In the genomic region with DNA sequence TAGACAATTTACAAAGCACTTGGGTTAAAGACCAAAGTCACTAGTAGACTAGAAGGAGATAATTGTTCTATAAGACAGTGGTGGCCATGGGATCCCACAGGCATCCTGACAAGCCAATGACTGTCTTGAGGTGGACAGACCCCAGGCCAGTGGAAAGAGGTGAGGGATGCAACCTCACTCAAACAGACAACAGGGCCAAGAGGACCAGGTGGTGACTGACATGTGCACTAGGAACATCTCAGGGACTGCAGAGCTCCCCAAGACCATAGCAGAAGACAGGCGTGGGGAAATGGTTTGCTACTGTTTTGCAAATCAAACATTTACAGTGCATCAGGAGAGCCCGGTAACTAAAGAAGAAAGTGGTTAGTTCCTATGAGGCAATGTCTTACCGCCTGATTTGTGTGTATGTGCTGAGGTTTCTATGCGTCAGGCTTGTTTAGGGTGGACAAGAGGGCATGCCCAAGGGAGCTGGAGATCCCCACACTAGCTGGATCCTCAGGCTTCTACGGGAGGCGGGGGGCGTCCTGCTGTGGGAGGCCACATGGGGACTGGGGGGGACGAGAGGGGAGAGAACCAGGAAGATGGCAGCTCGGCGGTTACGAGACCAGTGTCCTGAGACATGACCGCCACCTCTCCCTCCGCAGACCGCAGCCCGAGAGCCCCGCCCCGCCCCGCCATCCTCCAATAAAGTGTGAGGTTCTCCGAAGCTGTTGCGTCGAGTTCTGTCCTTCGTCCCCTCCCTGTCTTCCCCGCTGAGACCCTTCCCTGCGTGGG, we compare ENCODE assay signal across 8 cellular contexts. TPM values are rescaled to one million over a fixed set of nuclear protein-coding genes. Genes with fewer than 3 reads are reported as not detected.
DNase-seq lines count a peak whose midpoint lies in the region; ATAC-seq and TF ChIP-seq lines count a peak whose summit lies in the region.

No MANE protein-coding gene starts in this region.

- H3F3A ChIP-seq in PC-3 (ENCODE audit: low read length, unreplicated experiment) = no peaks in the 10 kb centered on the region

- DNase-seq in CD8-positive, alpha-beta memory T cell = peak in 4 of 5 donors; percentile 27 to 63 (median 38)
- DNase-seq in PC-3 (peak; percentile 45), head of caudate nucleus (peak in 33 of 42 donors; percentile 50 to 89 (median 77)), osteoblast (ENCODE audit: insufficient read length, low spot score, missing footprints) (peak; percentile 98), retina (no peak)
- peak; percentile 31 for DNase-seq in activated naive CD4-positive, alpha-beta T cell treated with anti-CD3 and anti-CD28 coated beads for 36 hours

- peak overlapping the region; percentile 90 for H3K9ac ChIP-seq in PC-3 (ENCODE audit: low read length)

- no peaks in the 10 kb centered on the region for H3K9me2 ChIP-seq in PC-3 (replicated peaks; ENCODE audit: low read length)

- H3K9me3 ChIP-seq in CD8-positive, alpha-beta memory T cell (ENCODE audit: low read length) = no peaks in the 10 kb centered on the region
- H3K9me3 ChIP-seq in PC-3 (ENCODE audit: low read length) (no peaks in the 10 kb centered on the region), osteoblast (ENCODE audit: low read depth, low read length) (no peaks in the 10 kb centered on the region)

- H3K9me3 Mint-ChIP-seq in CD8-positive, alpha-beta memory T cell = no peaks in the 10 kb centered on the region
- H3K9me3 Mint-ChIP-seq in activated naive CD4-positive, alpha-beta T cell treated with anti-CD3 and anti-CD28 coated beads for 36 hours = no peaks in the 10 kb centered on the region

- peaks cover 15% of the 10 kb centered on the region for H3K4me1 ChIP-seq in CD8-positive, alpha-beta memory T cell (ENCODE audit: insufficient read depth, low read length)
- H3K4me1 ChIP-seq in PC-3 (ENCODE audit: insufficient read depth, low read length) (peaks cover 21% of the 10 kb centered on the region), osteoblast (ENCODE audit: insufficient read depth, low read length) (peaks cover 15% of the 10 kb centered on the region)

- peak overlapping the region; percentile 46 to 95 (median 88) for H3K27ac Mint-ChIP-seq in CD8-positive, alpha-beta memory T cell
- H3K27ac Mint-ChIP-seq in activated naive CD4-positive, alpha-beta T cell treated with anti-CD3 and anti-CD28 coated beads for 36 hours = peak overlapping the region; percentile 60

- intact Hi-C loops in PC-3 (cut with micrococcal nuclease) (no loop called here), head of caudate nucleus (cut with DNase I) (loop anchor here (5.0 to 10.0 kb wide), 2 partner anchors 173 to 270 kb away; a partner anchor contains a TSS)
- intact Hi-C loops in activated naive CD4-positive, alpha-beta T cell treated with anti-CD3 and anti-CD28 coated beads for 36 hours (cut with micrococcal nuclease) = loop anchor here (1.0 to 5.0 kb wide), 2 partner anchors 34 to 157 kb away; a partner anchor contains a TSS

- CTCF ChIA-PET in CD8-positive, alpha-beta memory T cell (lab: Charles Lee) = interaction anchor here (1.2 to 1.3 kb wide), 2 partner anchors 9 to 48 kb away, joined by 4 to 9 read pairs; no protein-coding TSS in a partner anchor
- CTCF ChIA-PET in PC-3 (lab: Charles Lee) = interaction anchor here (0.6 kb wide), 3 partner anchors 8 to 375 kb away, joined by 3 to 14 read pairs (median 3); no protein-coding TSS in a partner anchor
- CTCF ChIA-PET in activated naive CD4-positive, alpha-beta T cell treated with anti-CD3 and anti-CD28 coated beads for 36 hours (lab: Charles Lee) = interaction anchor here (0.8 kb wide), 1 partner anchor 523 kb away, joined by 4 read pairs; no protein-coding TSS in a partner anchor

- POLR2A ChIA-PET in CD8-positive, alpha-beta memory T cell (lab: Charles Lee) = no interaction called here
- POLR2A ChIA-PET in PC-3 (lab: Charles Lee; ENCODE audit: unreplicated experiment) = no interaction called here

- peaks cover 0 to 40% (median 3%) of the 10 kb centered on the region in 3 donors for H3K36me3 Mint-ChIP-seq in CD8-positive, alpha-beta memory T cell
- peaks cover 13% of the 10 kb centered on the region for H3K36me3 Mint-ChIP-seq in activated naive CD4-positive, alpha-beta T cell treated with anti-CD3 and anti-CD28 coated beads for 36 hours (ENCODE audit: low read depth)

- H4K20me1 ChIP-seq in PC-3 (ENCODE audit: low read length) = peaks cover 9% of the 10 kb centered on the region
- H4K20me1 ChIP-seq in osteoblast (ENCODE audit: insufficient read depth, low read length) = no peaks in the 10 kb centered on the region

- H3K4me2 ChIP-seq in PC-3 (ENCODE audit: low read length) (peak overlapping the region; percentile 87), osteoblast (ENCODE audit: insufficient read depth, low read length) (peak overlapping the region; percentile 81)

- peaks cover 14 to 27% (median 23%) of the 10 kb centered on the region in 3 donors for H3K4me1 Mint-ChIP-seq in CD8-positive, alpha-beta memory T cell
- H3K4me1 Mint-ChIP-seq in activated naive CD4-positive, alpha-beta T cell treated with anti-CD3 and anti-CD28 coated beads for 36 hours (ENCODE audit: low read depth) = peaks cover 23% of the 10 kb centered on the region

- H3K27me3 ChIP-seq in CD8-positive, alpha-beta memory T cell (ENCODE audit: insufficient read depth, low read length, poor library complexity, severe bottlenecking) = no peaks in the 10 kb centered on the region
- H3K27me3 ChIP-seq in PC-3 (ENCODE audit: low read length) = no peaks in the 10 kb centered on the region
- H3K27me3 ChIP-seq in osteoblast (ENCODE audit: insufficient read depth, low read length) = no peaks in the 10 kb centered on the region

- ATAC-seq in GM19372 (IDR thresholded peaks at IDR 0.05; ENCODE audit: low read depth, unreplicated experiment) (peak; percentile 45), HG03439 (IDR thresholded peaks at IDR 0.05; ENCODE audit: unreplicated experiment) (peak; percentile 48), PC-3 (peak; percentile 73)

- BruUV-seq in PC-3 (replicated peaks; lab: Mats Ljungman, UMichigan) = TSS peak; percentile 67

- TF ChIP-seq CTCF in PC-3 (conservative IDR thresholded peaks at IDR 0.05; ENCODE audit: low read depth, low read length) (no peak), osteoblast (IDR thresholded peaks at IDR 0.05; ENCODE audit: extremely low read depth, low read depth, low read length) (no peak)

- H3K4me3 Mint-ChIP-seq in CD8-positive, alpha-beta memory T cell = peak overlapping the region; percentile 88 to 92 (median 92)
- peak overlapping the region; percentile 83 for H3K4me3 Mint-ChIP-seq in activated naive CD4-positive, alpha-beta T cell treated with anti-CD3 and anti-CD28 coated beads for 36 hours

- peaks cover 22% of the 10 kb centered on the region for H3K79me2 ChIP-seq in PC-3 (ENCODE audit: low read length)
- H3K79me2 ChIP-seq in osteoblast (ENCODE audit: insufficient read depth, low read length) = peaks cover 11% of the 10 kb centered on the region

- H3K27me3 Mint-ChIP-seq in CD8-positive, alpha-beta memory T cell = peaks cover 0 to 2% of the 10 kb centered on the region in 2 donors
- H3K27me3 Mint-ChIP-seq in activated naive CD4-positive, alpha-beta T cell treated with anti-CD3 and anti-CD28 coated beads for 36 hours (ENCODE audit: low read depth) = no peaks in the 10 kb centered on the region

- H2AFZ ChIP-seq in PC-3 (ENCODE audit: low read length) (peak overlapping the region; percentile 84), osteoblast (ENCODE audit: low read length) (peak overlapping the region; percentile 72)

- H3K4me3 ChIP-seq in CD8-positive, alpha-beta memory T cell (ENCODE audit: low read length) = peak overlapping the region; percentile 80
- H3K4me3 ChIP-seq in PC-3 (ENCODE audit: low read length) (peak overlapping the region; percentile 93), osteoblast (ENCODE audit: insufficient read depth, low read length) (peak overlapping the region; percentile 94)

- peaks cover 14% of the 10 kb centered on the region for H3K36me3 ChIP-seq in CD8-positive, alpha-beta memory T cell (ENCODE audit: insufficient read depth, low read length)
- H3K36me3 ChIP-seq in PC-3 (ENCODE audit: low read depth, low read length) = peaks cover 26% of the 10 kb centered on the region
- peaks cover 26% of the 10 kb centered on the region for H3K36me3 ChIP-seq in osteoblast (ENCODE audit: insufficient read depth, low read length)

- peak overlapping the region; percentile 59 for H3K27ac ChIP-seq in CD8-positive, alpha-beta memory T cell (ENCODE audit: low read depth, low read length)
- peak overlapping the region; percentile 11 for H3K27ac ChIP-seq in PC-3 (ENCODE audit: low read length)
- peak overlapping the region; percentile 80 for H3K27ac ChIP-seq in osteoblast (ENCODE audit: low read depth, low read length)

RNA-seq across cellular contexts. Expression of a gene that starts 0.6 kb away (rescaled TPM):
- total RNA-seq in CD8-positive, alpha-beta memory T cell = 10 to 100 TPM; 89.8 to 90.8 TPM
- 61.9 TPM for polyA plus RNA-seq in CD8-positive, alpha-beta memory T cell
- total RNA-seq in PC-3 (2014; rRNA removed) = 182 and 280 TPM in 2 replicates
- total RNA-seq in activated naive CD4-positive, alpha-beta T cell treated with anti-CD3 and anti-CD28 coated beads for 36 hours = 10 to 100 TPM; 50.0 to 52.4 TPM
- 20.6 and 21.0 TPM in 2 replicates for total RNA-seq in osteoblast

RNA-seq across cellular contexts. Expression of a gene that starts 1.8 kb away (rescaled TPM):
- total RNA-seq in CD8-positive, alpha-beta memory T cell = under 1 TPM; 0.42 to 0.90 TPM
- not detected for polyA plus RNA-seq in CD8-positive, alpha-beta memory T cell
- 1.6 TPM in 1 of 2 replicates, not detected in the other for total RNA-seq in PC-3 (2014; rRNA removed)
- total RNA-seq in activated naive CD4-positive, alpha-beta T cell treated with anti-CD3 and anti-CD28 coated beads for 36 hours = not detected
- total RNA-seq in osteoblast = 0.29 TPM in 1 of 2 replicates, not detected in the other

RNA-seq across cellular contexts. Expression of a gene that starts 26.2 kb away (rescaled TPM):
- under 1 TPM in 1 of 2 experiments, not detected in 1; 0.79 TPM for total RNA-seq in CD8-positive, alpha-beta memory T cell
- 1.4 TPM for polyA plus RNA-seq in CD8-positive, alpha-beta memory T cell
- total RNA-seq in PC-3 (2014; rRNA removed) (not detected in 2 replicates), osteoblast (not detected in 2 replicates)
- not detected for total RNA-seq in activated naive CD4-positive, alpha-beta T cell treated with anti-CD3 and anti-CD28 coated beads for 36 hours

RNA-seq across cellular contexts. Expression of a gene that starts 39.3 kb away (rescaled TPM):
- total RNA-seq in CD8-positive, alpha-beta memory T cell = not detected
- not detected for polyA plus RNA-seq in CD8-positive, alpha-beta memory T cell
- total RNA-seq in PC-3 (2014; rRNA removed) (not detected in 2 replicates), osteoblast (not detected in 2 replicates)
- not detected for total RNA-seq in activated naive CD4-positive, alpha-beta T cell treated with anti-CD3 and anti-CD28 coated beads for 36 hours

Comparison
In these comparisons a context has a peak if more than half of its experiments do, and no peak if none do; other contexts are left out.
1. H3K27ac ChIP-seq: peak in every context shown above with its lines; median percentile 80 in osteoblast; 59 in CD8-positive, alpha-beta memory T cell; 11 in PC-3.